In genomic region chr16:68421076-68421475, GRCh38 we compare ENCODE assay signal across 14 cellular contexts. TPM values are rescaled to one million over a fixed set of nuclear protein-coding genes. Genes with fewer than 3 reads are reported as not detected.
DNase-seq lines count a peak whose midpoint lies in the region; ATAC-seq, FAIRE-seq and TF ChIP-seq lines count a peak whose summit lies in the region.
"Had no signal": no experiment of that assay in that cellular context is flagged by ENCODE, and none has a peak within 500 bp of the region (broad histone marks: within the 10 kb centered on the region; RNA-seq: fewer than 3 reads in every experiment).

No MANE protein-coding gene starts in this region.

- no peak overlapping the region for H3K4me3 Mint-ChIP-seq in activated naive CD4-positive, alpha-beta T cell treated with anti-CD3 and anti-CD28 coated beads, Interleukin-2, amount 50 U/mL, for 24 hours
- no peak overlapping the region for H3K4me3 Mint-ChIP-seq in T-helper 17 cell

- H3K4me2 ChIP-seq in DND-41 (ENCODE audit: insufficient read depth, low read length), result no peak overlapping the region

- no peaks in the 10 kb centered on the region for H3K36me3 ChIP-seq in DND-41 (ENCODE audit: insufficient read depth, low read length)
- H3K36me3 ChIP-seq in esophagus squamous epithelium, result no peaks in the 10 kb centered on the region

- DNase-seq in activated naive CD4-positive, alpha-beta T cell treated with Interleukin-2 at 50 U/mL for 16 hours, result no peak
- DNase-seq in DND-41, result no peak
- DNase-seq in T-helper 17 cell, result no peak
- no peak for DNase-seq in urothelium cell line (ENCODE audit: low spot score)
- no peak for DNase-seq in esophagus squamous epithelium (lab: John Stamatoyannopoulos, UW)
- DNase-seq: ACHN, C1 segment of cervical spinal cord, Calu3, GM23248, H7, IMR-90, KBM-7 had no signal

- H3K27me3 ChIP-seq in DND-41 (ENCODE audit: insufficient read depth, low read length, poor library complexity) (no peaks in the 10 kb centered on the region), esophagus squamous epithelium (peaks cover 0 to 45% (median 0%) of the 10 kb centered on the region in 4 donors)

- H3K4me3 ChIP-seq in DND-41 (ENCODE audit: low read depth in 1 of 2, low read length in 2 of 2) (no peak overlapping the region), esophagus squamous epithelium (no peak overlapping the region)
- H3K4me3 ChIP-seq: GM23248 had no signal

- H3K27me3 Mint-ChIP-seq in activated naive CD4-positive, alpha-beta T cell treated with anti-CD3 and anti-CD28 coated beads, Interleukin-2, amount 50 U/mL, for 24 hours, result no peaks in the 10 kb centered on the region
- no peaks in the 10 kb centered on the region for H3K27me3 Mint-ChIP-seq in T-helper 17 cell

- peaks cover 87% of the 10 kb centered on the region for H3K4me1 Mint-ChIP-seq in activated naive CD4-positive, alpha-beta T cell treated with anti-CD3 and anti-CD28 coated beads, Interleukin-2, amount 50 U/mL, for 24 hours
- peaks cover 40% of the 10 kb centered on the region for H3K4me1 Mint-ChIP-seq in T-helper 17 cell

- TF ChIP-seq POLR2A in esophagus squamous epithelium (IDR thresholded peaks at IDR 0.05), result no peak

- ATAC-seq in DND-41 (ENCODE audit: insufficient read depth, low read depth), result no peak
- no peak for ATAC-seq in T-helper 17 cell
- no peak for ATAC-seq in GM21723 (IDR thresholded peaks at IDR 0.05; ENCODE audit: unreplicated experiment)

- no peaks in the 10 kb centered on the region for H4K20me1 ChIP-seq in DND-41 (ENCODE audit: insufficient read depth, low read length)

- TF ChIP-seq CTCF in DND-41 (IDR thresholded peaks at IDR 0.05; ENCODE audit: borderline replicate concordance, extremely low read depth, low read length, poor library complexity, severe bottlenecking), result no peak
- no peak for TF ChIP-seq CTCF in esophagus squamous epithelium (IDR thresholded peaks at IDR 0.05)

- H3K9ac ChIP-seq in DND-41 (ENCODE audit: low read depth, low read length), result no peak overlapping the region
- H3K9ac ChIP-seq: GM23248 had no signal

- peaks cover 2% of the 10 kb centered on the region for H3K36me3 Mint-ChIP-seq in activated naive CD4-positive, alpha-beta T cell treated with anti-CD3 and anti-CD28 coated beads, Interleukin-2, amount 50 U/mL, for 24 hours
- no peaks in the 10 kb centered on the region for H3K36me3 Mint-ChIP-seq in T-helper 17 cell (ENCODE audit: low read depth)

- peak overlapping the region; percentile 59 for H3K27ac Mint-ChIP-seq in activated naive CD4-positive, alpha-beta T cell treated with anti-CD3 and anti-CD28 coated beads, Interleukin-2, amount 50 U/mL, for 24 hours
- H3K27ac Mint-ChIP-seq in T-helper 17 cell, result peak overlapping the region; percentile 14

- intact Hi-C loops in esophagus squamous epithelium (cut with DNase I), result no loop called here

- H2AFZ ChIP-seq in DND-41 (ENCODE audit: low read depth, low read length), result no peak overlapping the region
- H2AFZ ChIP-seq: GM23248 had no signal

- FAIRE-seq in urothelium cell line (lab: Jason Lieb, UNC), result no peak

- H3K79me2 ChIP-seq in DND-41 (ENCODE audit: insufficient read depth, low read length), result 0 out of 2 replicates have a peak, but pooled peaks cover 3% of the 10 kb centered on the region

- 80 to 100% methylated on average over 1 to 2 of the region's 5 CpGs for WGBS in esophagus squamous epithelium, 2 donors

- peak overlapping the region; percentile 98 for H3K27ac ChIP-seq in DND-41 (ENCODE audit: low read length)
- H3K27ac ChIP-seq in esophagus squamous epithelium, result no peak overlapping the region
- H3K27ac ChIP-seq: GM23248 had no signal

- H3K9me3 ChIP-seq in DND-41 (ENCODE audit: insufficient read depth, low read length, severe bottlenecking) (no peaks in the 10 kb centered on the region), T-helper 17 cell (ENCODE audit: control insufficient read depth, low read length, poor library complexity, severe bottlenecking) (no peaks in the 10 kb centered on the region), esophagus squamous epithelium (no peaks in the 10 kb centered on the region)

- H3K4me1 ChIP-seq in DND-41 (ENCODE audit: insufficient read depth, low read length) (peaks cover 68% of the 10 kb centered on the region), esophagus squamous epithelium (peaks cover 18 to 29% (median 28%) of the 10 kb centered on the region in 3 donors)

- no peaks in the 10 kb centered on the region for H3K9me3 Mint-ChIP-seq in activated naive CD4-positive, alpha-beta T cell treated with anti-CD3 and anti-CD28 coated beads, Interleukin-2, amount 50 U/mL, for 24 hours

RNA-seq across cellular contexts. Expression of gene SMPD3, which starts 27.2 kb away (rescaled TPM):
- total RNA-seq in T-helper 17 cell (under 1 TPM; 0.70 to 0.99 TPM), esophagus squamous epithelium (1 to 10 TPM in 2 of 4 donors, under 1 TPM in 2; 0.18 to 2.3 (median 0.92) TPM)
- total RNA-seq: IMR-90 had no signal
